Comparison of ENCODE assay signal across 8 cellular contexts in genomic region chr6:106512958-106513480, GRCh38.
DNase-seq lines count a peak whose midpoint lies in the region; ATAC-seq and TF ChIP-seq lines count a peak whose summit lies in the region.

No MANE protein-coding gene starts in this region.

- H3K4me3 ChIP-seq in GM12865 (ENCODE audit: low read depth, low read length): peak overlapping the region; percentile 82
- H3K4me3 ChIP-seq in NT2/D1 (ENCODE audit: insufficient read length, low read depth): peak overlapping the region; percentile 36
- H3K4me3 ChIP-seq in psoas muscle: peak overlapping the region; percentile 77

- H3K27me3 ChIP-seq in NT2/D1 (ENCODE audit: insufficient read depth, insufficient read length) (peaks cover 73% of the 10 kb centered on the region), psoas muscle (ENCODE audit: insufficient read depth in 3 of 3, low read length in 2 of 3) (peaks cover 3 to 61% (median 24%) of the 10 kb centered on the region in 3 donors)

- no peak for TF ChIP-seq POLR2A in erythroblast (IDR thresholded peaks at IDR 0.05; ENCODE audit: low read length)

- H3K4me1 ChIP-seq in NT2/D1 (ENCODE audit: insufficient read depth, insufficient read length) (peaks cover 2% of the 10 kb centered on the region), psoas muscle (peaks cover 5% of the 10 kb centered on the region)

- TF ChIP-seq CTCF in GM12865 (IDR thresholded peaks at IDR 0.05; ENCODE audit: insufficient read depth, low read depth, low read length, missing control alignments) (no peak), psoas muscle (IDR thresholded peaks at IDR 0.05) (no peak)

- H3K36me3 ChIP-seq in NT2/D1 (ENCODE audit: insufficient read depth, insufficient read length, low read length) (no peaks in the 10 kb centered on the region), psoas muscle (ENCODE audit: insufficient read depth in 1 of 2, low read depth in 1 of 2) (no peaks in the 10 kb centered on the region)

- peak overlapping the region; percentile 62 for H3K27ac ChIP-seq in psoas muscle

- H3K9ac ChIP-seq in NT2/D1 (ENCODE audit: insufficient read length, low read depth): no peak overlapping the region

- 10 to 17% (median 15%) methylated on average over 19 of the region's 19 CpGs for WGBS in psoas muscle, 3 donors

- ATAC-seq in psoas muscle: no peak
- no peak for ATAC-seq in GM21825 (IDR thresholded peaks at IDR 0.05; ENCODE audit: unreplicated experiment)

- H3K9me3 ChIP-seq in NT2/D1 (ENCODE audit: insufficient read depth, low read length): no peaks in the 10 kb centered on the region
- no peaks in the 10 kb centered on the region for H3K9me3 ChIP-seq in psoas muscle

- DNase-seq in GM12865 (ENCODE audit: low read depth): no peak
- no peak for DNase-seq in NT2/D1 (ENCODE audit: low read depth, low spot score)
- DNase-seq in erythroblast (lab: John Stamatoyannopoulos, UW): peak; percentile 31 to 33
- DNase-seq in psoas muscle: no peak
- DNase-seq in NCI-H1694 treated with DMSO at 0.1 percent for 48 hours (lab: John Stamatoyannopoulos, UW): no peak
- no peak for DNase-seq in NCI-H1930 (lab: John Stamatoyannopoulos, UW)
- no peak for DNase-seq in GM19240 (ENCODE audit: insufficient read length, low spot score)

- intact Hi-C loops in psoas muscle (cut with DNase I): no loop called here

Comparison
In these comparisons a context has a peak if more than half of its experiments do, and no peak if none do; other contexts are left out.
1. DNase-seq: peak in erythroblast (2 of 2); none in GM12865 (single experiment), NT2/D1 (single experiment), psoas muscle (0 of 2), NCI-H1694 treated with DMSO at 0.1 percent for 48 hours (single experiment), NCI-H1930 (0 of 2) and GM19240 (single experiment).
2. Peak in every context shown above with its lines, with median percentiles within 50 percentile points of each other: H3K4me3 ChIP-seq.